ENCODE assay signal across 8 cellular contexts in the genomic region with DNA sequence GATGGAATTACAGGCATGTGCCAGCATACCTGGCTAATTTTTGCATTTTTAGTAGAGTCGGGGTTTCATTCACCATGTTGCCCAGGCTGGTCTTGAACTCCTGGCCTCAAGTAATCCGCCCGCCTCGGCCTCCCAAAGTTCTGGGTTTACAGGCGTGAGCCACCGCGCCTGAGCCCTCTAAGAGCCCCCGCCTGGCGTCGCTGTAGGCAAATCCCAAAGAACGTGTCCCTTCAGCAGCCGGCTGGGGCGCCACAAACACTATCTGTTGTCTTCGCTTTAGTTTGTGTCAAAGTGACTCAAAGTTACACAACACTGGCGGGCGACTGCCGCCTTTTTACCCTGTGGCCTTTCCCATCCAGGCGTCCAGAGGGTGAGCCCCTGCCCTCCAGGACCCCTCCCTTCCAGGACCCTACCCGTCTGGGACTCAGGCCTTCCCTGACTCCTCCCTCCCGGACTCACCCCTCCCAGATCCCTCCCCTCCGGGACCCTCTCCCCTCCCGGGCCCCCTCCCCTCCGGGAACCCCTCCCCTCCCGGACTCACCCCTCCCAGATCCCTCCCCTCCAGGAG. TPM values are rescaled to one million over a fixed set of nuclear protein-coding genes. Genes with fewer than 3 reads are reported as not detected.
DNase-seq lines count a peak whose midpoint lies in the region; ATAC-seq, FAIRE-seq and TF ChIP-seq lines count a peak whose summit lies in the region.

No MANE protein-coding gene starts in this region.

- H2AFZ ChIP-seq in astrocyte (ENCODE audit: low read depth, low read length): peak overlapping the region; percentile 61

- H3K27ac ChIP-seq in astrocyte (ENCODE audit: low read depth, low read length) (peak overlapping the region; percentile 94), aorta (ENCODE audit: low read depth in 1 of 2, low read length in 2 of 2) (peak overlapping the region; percentile 58 to 94)

- peaks cover 19% of the 10 kb centered on the region for H3K4me1 ChIP-seq in astrocyte (ENCODE audit: insufficient read depth, low read length)
- no peaks in the 10 kb centered on the region for H3K4me1 ChIP-seq in aorta (ENCODE audit: control insufficient read depth in 1 of 2, insufficient read depth in 2 of 2, low read length in 2 of 2)

- ATAC-seq in HG02970 (IDR thresholded peaks at IDR 0.05; ENCODE audit: low FRiP score, unreplicated experiment) (peak; percentile 29), aorta (ENCODE audit: low FRiP score) (peak; percentile 85)

- H3K4me2 ChIP-seq in astrocyte (ENCODE audit: low read length): peak overlapping the region; percentile 100

- H3K4me3 ChIP-seq in astrocyte (ENCODE audit: insufficient read depth, low read depth, low read length): peak overlapping the region; percentile 83
- peak overlapping the region; percentile 33 to 65 for H3K4me3 ChIP-seq in aorta (ENCODE audit: low read length in 2 of 2)

- H3K27me3 ChIP-seq in astrocyte (ENCODE audit: insufficient read depth, low read length) (no peaks in the 10 kb centered on the region), aorta (ENCODE audit: control insufficient read depth in 1 of 2, insufficient read depth in 2 of 2, low read length in 1 of 2) (no peaks in the 10 kb centered on the region)

- H3K4me1 Mint-ChIP-seq in astrocyte (ENCODE audit: low read depth, unreplicated experiment): peaks cover 7% of the 10 kb centered on the region

- 3 to 4% methylated on average over 24 of the region's 24 CpGs for WGBS in aorta, 2 donors

- TF ChIP-seq CTCF in GM12874 (IDR thresholded peaks at IDR 0.05; ENCODE audit: insufficient read depth, low read depth, low read length) (peak; percentile 95), astrocyte (IDR thresholded peaks at IDR 0.05; ENCODE audit: insufficient read depth, low read depth, low read length) (peak; percentile 74)

- intact Hi-C loops in aorta (cut with DNase I): loop anchor here (2.0 to 10.0 kb wide), 3 partner anchors 51 to 493 kb away; a partner anchor contains a TSS

- H3K36me3 ChIP-seq in astrocyte (ENCODE audit: insufficient read depth, low read length) (peaks cover 4% of the 10 kb centered on the region), aorta (ENCODE audit: control insufficient read depth in 1 of 2, insufficient read depth in 2 of 2, low read length in 1 of 2) (no peaks in the 10 kb centered on the region)

- peak overlapping the region; percentile 84 for H3K4me3 Mint-ChIP-seq in astrocyte (ENCODE audit: unreplicated experiment)

- peaks cover 38% of the 10 kb centered on the region for H3K79me2 ChIP-seq in astrocyte (ENCODE audit: insufficient read depth, low read length)

- H3K36me3 Mint-ChIP-seq in astrocyte (ENCODE audit: low read depth, unreplicated experiment): peaks cover 6% of the 10 kb centered on the region

- H3K27me3 Mint-ChIP-seq in astrocyte (ENCODE audit: low read depth, unreplicated experiment): no peaks in the 10 kb centered on the region

- H3K9ac ChIP-seq in astrocyte (ENCODE audit: low read length): peak overlapping the region; percentile 96

- H3K9me3 Mint-ChIP-seq in astrocyte (ENCODE audit: unreplicated experiment): no peaks in the 10 kb centered on the region

- peaks cover 40% of the 10 kb centered on the region for H4K20me1 ChIP-seq in astrocyte (ENCODE audit: insufficient read depth, low read length)

- no peak for FAIRE-seq in astrocyte (lab: Jason Lieb, UNC)

- H3K9me3 ChIP-seq in astrocyte (ENCODE audit: insufficient read depth, low read depth, low read length): no peaks in the 10 kb centered on the region
- no peaks in the 10 kb centered on the region for H3K9me3 ChIP-seq in aorta (ENCODE audit: control insufficient read depth, low read length)

- peak; percentile 90 for DNase-seq in NCI-H2029 (lab: John Stamatoyannopoulos, UW)
- peak; percentile 70 for DNase-seq in T-helper 22 cell (ENCODE audit: low read depth)
- peak; percentile 81 for DNase-seq in astrocyte (ENCODE audit: low read depth)
- DNase-seq in hippocampal formation (lab: John Stamatoyannopoulos, UW): peak; percentile 66 to 85
- peak; percentile 84 for DNase-seq in renal cortical epithelial cell (ENCODE audit: low read depth)
- peak; percentile 96 to 97 for DNase-seq in aorta

- peak overlapping the region; percentile 87 for H3K27ac Mint-ChIP-seq in astrocyte (ENCODE audit: unreplicated experiment)

RNA-seq across cellular contexts. Expression of a gene that starts 0.9 kb away (rescaled TPM):
- total RNA-seq in astrocyte (123 and 125 TPM in 2 replicates), renal cortical epithelial cell (85.2 and 144 TPM in 2 replicates), aorta (10 to 100 TPM; 56.1 to 61.8 TPM)
- polyA plus RNA-seq in aorta: 10 to 100 TPM; 41.4 to 80.9 TPM

Comparison
In these comparisons a context has a peak if more than half of its experiments do, and no peak if none do; other contexts are left out.
1. Peak in every context shown above with its lines: DNase-seq, ATAC-seq, H3K4me3 ChIP-seq and H3K27ac ChIP-seq.